ENCODE assay signal across 8 cellular contexts in genomic region chr3:181711325-181712135, GRCh38. TPM values are rescaled to one million over a fixed set of nuclear protein-coding genes. Genes with fewer than 3 reads are reported as not detected.
DNase-seq lines count a peak whose midpoint lies in the region; ATAC-seq and TF ChIP-seq lines count a peak whose summit lies in the region.

Gene SOX2 (plus strand): TSS chr3:181711925. CDS start chr3:181712361, 436 bp downstream.

- no peaks in the 10 kb centered on the region for H3K9me2 ChIP-seq in OCI-LY7 (ENCODE audit: insufficient read depth, low read length)

- DNase-seq in HuH-7 (ENCODE audit: low spot score) (peak; percentile 98), OCI-LY7 (ENCODE audit: low spot score) (peak; percentile 97), coronary artery (ENCODE audit: low spot score) (no peak), left colon (peak; percentile 47 to 67), EL (no peak)
- peak; percentile 24 for DNase-seq in stimulated activated naive CD8-positive, alpha-beta T cell treated with anti-CD3 and anti-CD28 coated beads, Interleukin-15, Interleukin-2, amounts not matched to agents 100 U/mL and 50 U/mL, for 24 hours

- POLR2A ChIA-PET in OCI-LY7 (lab: Charles Lee) = interaction anchor here (0.6 kb wide), 1 partner anchor 86 kb away, joined by 3 read pairs; no protein-coding TSS in a partner anchor

- peak within 1 kb of the TSS; percentile 53; the same call in 1 of the 2 replicates for H2AFZ ChIP-seq in OCI-LY7 (ENCODE audit: low read length)

- TF ChIP-seq CTCF in OCI-LY7 (conservative IDR thresholded peaks at IDR 0.05; ENCODE audit: low read length) (no peak), coronary artery (IDR thresholded peaks at IDR 0.05) (no peak)

- H3K4me3 ChIP-seq in OCI-LY7 (ENCODE audit: low read depth, low read length, poor library complexity, severe bottlenecking) (peak within 1 kb of the TSS; percentile 91), coronary artery (peak within 1 kb of the TSS; percentile 62)

- H3K9ac ChIP-seq in ES-I3 (ENCODE audit: low read depth, low read length) = peak within 1 kb of the TSS; percentile 85

- H3K27ac ChIP-seq in OCI-LY7 (ENCODE audit: low read depth, low read length, poor library complexity, severe bottlenecking) (peak within 1 kb of the TSS; percentile 84), coronary artery (peak within 1 kb of the TSS in 1 of 2 donors; percentile 19)

- H3K9me3 ChIP-seq in ES-I3 (ENCODE audit: control insufficient read depth, insufficient read depth, low read length) = no peaks in the 10 kb centered on the region
- H3K9me3 ChIP-seq in OCI-LY7 (ENCODE audit: low read length) = no peaks in the 10 kb centered on the region

- H3K36me3 ChIP-seq in ES-I3 (ENCODE audit: insufficient read depth, low read length) (peaks cover 3% of the 10 kb centered on the region; the same call in 1 of the 2 replicates), OCI-LY7 (ENCODE audit: insufficient read depth, low read length) (no peaks in the 10 kb centered on the region)

- no peak for TF ChIP-seq POLR2A in GM18505 (IDR thresholded peaks at IDR 0.05; ENCODE audit: borderline replicate concordance, extremely low read depth, insufficient read depth, insufficient read length)

- intact Hi-C loops in OCI-LY7 (cut with micrococcal nuclease; ENCODE audit: unreplicated experiment) (loop anchor here (5.0 to 10.0 kb wide), 5 partner anchors 93 to 701 kb away; no protein-coding TSS in a partner anchor), left colon (cut with DNase I, micrococcal nuclease) (loop anchor here in 1 of 2 donors (5.0 kb wide), 1 partner anchor 546 kb away; no protein-coding TSS in a partner anchor)

- ATAC-seq in left colon = peak; percentile 84
- ATAC-seq in stimulated activated naive CD8-positive, alpha-beta T cell treated with anti-CD3 and anti-CD28 coated beads, Interleukin-15, Interleukin-2, amounts not matched to agents 100 U/mL and 50 U/mL, for 24 hours = peak; percentile 28
- ATAC-seq in GM18505 (IDR thresholded peaks at IDR 0.05; ENCODE audit: unreplicated experiment) = no peak

- BruUV-seq in OCI-LY7 (replicated peaks; lab: Mats Ljungman, UMichigan) = no TSS peak

- CTCF ChIA-PET in OCI-LY7 (lab: Charles Lee; ENCODE audit: unreplicated experiment) = no interaction called here

- peaks cover 43% of the 10 kb centered on the region for H3K79me2 ChIP-seq in OCI-LY7 (ENCODE audit: insufficient read depth, low read depth, low read length)

- H4K20me1 ChIP-seq in OCI-LY7 (ENCODE audit: insufficient read depth, low read length) = no peaks in the 10 kb centered on the region

- H3K4me1 ChIP-seq in ES-I3 (ENCODE audit: insufficient read depth, low read length) (peaks cover 26% of the 10 kb centered on the region), OCI-LY7 (ENCODE audit: insufficient read depth, low read length, poor library complexity, severe bottlenecking) (peaks cover 45% of the 10 kb centered on the region)

- H3K4me2 ChIP-seq in OCI-LY7 (ENCODE audit: low read length) = peak within 1 kb of the TSS; percentile 94

RNA-seq across cellular contexts. Expression of gene SOX2, which starts in this region (rescaled TPM):
- 33.5 and 36.3 TPM in 2 replicates for total RNA-seq in OCI-LY7 (2014; rRNA removed; shearing (Covaris generic))
- total RNA-seq in OCI-LY7 (2022) (11.3 and 11.5 TPM in 2 replicates), left colon (under 1 TPM; 0.21 to 0.42 TPM)

Comparison
In these comparisons a context has a peak if more than half of its experiments do, and no peak if none do; other contexts are left out.
1. RNA of gene SOX2 (total RNA-seq): 11.3 to 36.3 TPM in OCI-LY7; 0.21 to 0.42 TPM in left colon; every median in the first group is over 4 times any median in the second.
2. Peak in DNase-seq and ATAC-seq in left colon; RNA of the gene not detected or under 1 TPM.
3. DNase-seq: peak in HuH-7 (single experiment), OCI-LY7 (single experiment) and stimulated activated naive CD8-positive, alpha-beta T cell treated with anti-CD3 and anti-CD28 coated beads, Interleukin-15, Interleukin-2, amounts not matched to agents 100 U/mL and 50 U/mL, for 24 hours (single experiment); none in coronary artery (single experiment) and EL (single experiment).